28 cellular contexts compared by ENCODE assay signal in the genomic region with DNA sequence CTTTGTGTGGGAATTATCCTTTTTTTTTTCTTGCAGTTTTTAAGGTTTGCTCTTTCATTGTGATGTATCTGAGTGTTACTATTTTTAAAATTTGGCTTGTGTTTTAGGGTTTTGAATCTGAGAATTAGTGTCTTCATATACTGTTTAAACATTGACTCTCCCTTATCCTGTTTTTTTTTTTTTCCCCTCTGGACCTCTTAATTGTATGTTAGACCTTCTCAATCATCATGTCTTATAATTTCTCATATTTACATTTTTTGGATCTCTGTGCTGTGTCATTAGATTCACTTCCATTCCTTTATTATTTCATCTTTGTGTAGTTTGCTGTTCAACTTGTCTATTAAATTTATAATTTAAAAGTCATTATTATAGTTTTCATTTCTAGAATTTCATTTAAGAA.
"Had no signal": no experiment of that assay in that cellular context is flagged by ENCODE, and none has a peak within 500 bp of the region (broad histone marks: within the 10 kb centered on the region; RNA-seq: fewer than 3 reads in every experiment).

No MANE protein-coding gene starts in this region.

- ATAC-seq: activated CD4-positive, alpha-beta T cell treated with anti-CD3 and anti-CD28 coated beads for 36 hours; activated CD8-positive, alpha-beta memory T cell treated with anti-CD3 and anti-CD28 coated beads, Interleukin-2, amount 10 ng/mL, durations not matched to agents 7 days and 5 days; activated CD8-positive, alpha-beta T cell treated with anti-CD3 and anti-CD28 coated beads, Interleukin-2, amount 10 ng/mL, durations not matched to agents 7 days and 5 days; activated naive CD8-positive, alpha-beta T cell treated with anti-CD3 and anti-CD28 coated beads, Interleukin-2, amount 50 U/mL, for 24 hours; activated T-cell treated with anti-CD3 and anti-CD28 coated beads, Interleukin-2, amount 50 U/mL, for 4 hours; body of pancreas; esophagus mucosa; T-cell had no signal

- H3K9me3 ChIP-seq: adrenal gland, body of pancreas, colonic mucosa had no signal

- H3K4me3 ChIP-seq: adrenal gland, body of pancreas, colonic mucosa had no signal

- H3K9me3 Mint-ChIP-seq: activated CD4-positive, alpha-beta T cell treated with anti-CD3 and anti-CD28 coated beads, Interleukin-2, amount 10 ng/mL, durations not matched to agents 7 days and 5 days; activated naive CD4-positive, alpha-beta T cell treated with anti-CD3 and anti-CD28 coated beads for 36 hours; activated naive CD4-positive, alpha-beta T cell treated with anti-CD3 and anti-CD28 coated beads, Interleukin-2, amount 50 U/mL, for 24 hours; activated naive CD8-positive, alpha-beta T cell treated with anti-CD3 and anti-CD28 coated beads, Interleukin-2, amount 50 U/mL, for 24 hours; activated T-helper 2 cell treated with anti-CD3 and anti-CD28 coated beads, Interferon-gamma antibody, Interleukin-2, Interleukin-4, amounts not matched to agents 10 μg/mL and 5 μg/mL and 100 μg/mL, durations not matched to agents 14 hours and 24 hours and 36 hours; T-helper 1 cell treated with Interleukin-12 subunit alpha and Interleukin-12 subunit beta and Interleukin-4 antibody, amounts not matched to agents 30 μg/mL and 1 μg/mL, for 36 hours had no signal

- H3K4me1 ChIP-seq: colonic mucosa had no signal

- H3K27me3 Mint-ChIP-seq: activated CD4-positive, alpha-beta T cell treated with anti-CD3 and anti-CD28 coated beads for 36 hours; activated CD4-positive, alpha-beta T cell treated with anti-CD3 and anti-CD28 coated beads, Interleukin-2, amount 10 ng/mL, durations not matched to agents 7 days and 5 days; activated CD8-positive, alpha-beta memory T cell treated with anti-CD3 and anti-CD28 coated beads, Interleukin-2, amount 10 ng/mL, durations not matched to agents 7 days and 5 days; activated naive CD4-positive, alpha-beta T cell treated with anti-CD3 and anti-CD28 coated beads, Interleukin-2, amount 50 U/mL, for 24 hours; activated naive CD8-positive, alpha-beta T cell treated with anti-CD3 and anti-CD28 coated beads for 36 hours; activated naive CD8-positive, alpha-beta T cell treated with anti-CD3 and anti-CD28 coated beads, Interleukin-2, amount 50 U/mL, for 24 hours; T-cell had no signal

- H3K27ac Mint-ChIP-seq: activated CD4-positive, alpha-beta T cell treated with anti-CD3 and anti-CD28 coated beads for 36 hours; activated CD4-positive, alpha-beta T cell treated with anti-CD3 and anti-CD28 coated beads, Interleukin-2, amount 10 ng/mL, durations not matched to agents 7 days and 5 days; activated CD8-positive, alpha-beta memory T cell treated with anti-CD3 and anti-CD28 coated beads, Interleukin-2, amount 10 ng/mL, durations not matched to agents 7 days and 5 days; activated CD8-positive, alpha-beta T cell treated with anti-CD3 and anti-CD28 coated beads, Interleukin-2, amount 10 ng/mL, durations not matched to agents 7 days and 5 days; activated naive CD4-positive, alpha-beta T cell treated with anti-CD3 and anti-CD28 coated beads for 36 hours; T-cell; T-helper 1 cell treated with Interleukin-12 subunit alpha and Interleukin-12 subunit beta and Interleukin-4 antibody, amounts not matched to agents 30 μg/mL and 1 μg/mL, for 36 hours had no signal

- H3K4me3 Mint-ChIP-seq: activated CD4-positive, alpha-beta T cell treated with anti-CD3 and anti-CD28 coated beads for 36 hours; activated CD4-positive, alpha-beta T cell treated with anti-CD3 and anti-CD28 coated beads, Interleukin-2, amount 10 ng/mL, durations not matched to agents 7 days and 5 days; activated CD8-positive, alpha-beta memory T cell treated with anti-CD3 and anti-CD28 coated beads, Interleukin-2, amount 10 ng/mL, durations not matched to agents 7 days and 5 days; activated CD8-positive, alpha-beta T cell treated with anti-CD3 and anti-CD28 coated beads, Interleukin-2, amount 10 ng/mL, durations not matched to agents 7 days and 5 days; activated naive CD4-positive, alpha-beta T cell treated with anti-CD3 and anti-CD28 coated beads for 36 hours; activated naive CD4-positive, alpha-beta T cell treated with anti-CD3 and anti-CD28 coated beads, Interleukin-2, amount 50 U/mL, for 24 hours; activated naive CD8-positive, alpha-beta T cell treated with anti-CD3 and anti-CD28 coated beads for 36 hours; activated naive CD8-positive, alpha-beta T cell treated with anti-CD3 and anti-CD28 coated beads, Interleukin-2, amount 50 U/mL, for 24 hours; activated T-cell treated with anti-CD3 and anti-CD28 coated beads, Interleukin-2, amount 50 U/mL, for 4 hours; T-cell; T-helper 1 cell treated with Interleukin-12 subunit alpha and Interleukin-12 subunit beta and Interleukin-4 antibody, amounts not matched to agents 30 μg/mL and 1 μg/mL, for 36 hours had no signal

- DNase-seq: activated CD4-positive, alpha-beta T cell treated with anti-CD3 and anti-CD28 coated beads for 36 hours; activated CD4-positive, alpha-beta T cell treated with anti-CD3 and anti-CD28 coated beads, Interleukin-2, amount 10 ng/mL, durations not matched to agents 7 days and 5 days; activated CD4-positive, alpha-beta T cell treated with anti-CD3 and anti-CD28 coated beads, Interleukin-2, amount 50 U/mL, for 48 hours; activated CD4-positive, CD25-positive, alpha-beta regulatory T cell; activated CD4-positive, CD25-positive, alpha-beta regulatory T cell treated with anti-CD3 and anti-CD28 coated beads, Interleukin-2, amount 50 U/mL, for 72 hours; activated CD8-positive, alpha-beta memory T cell treated with anti-CD3 and anti-CD28 coated beads, Interleukin-2, amount 10 ng/mL, durations not matched to agents 7 days and 5 days; activated CD8-positive, alpha-beta memory T cell treated with anti-CD3 and anti-CD28 coated beads, Interleukin-2, amount 50 U/mL, for 4 hours; activated CD8-positive, alpha-beta T cell treated with anti-CD3 and anti-CD28 coated beads, Interleukin-2, amount 10 ng/mL, durations not matched to agents 7 days and 5 days; activated effector memory CD4-positive, alpha-beta T cell treated with anti-CD3 and anti-CD28 coated beads, Interleukin-2, amount 50 U/mL, for 16 hours; activated naive CD8-positive, alpha-beta T cell treated with anti-CD3 and anti-CD28 coated beads for 36 hours; activated naive CD8-positive, alpha-beta T cell treated with anti-CD3 and anti-CD28 coated beads, Interleukin-2, amount 50 U/mL, for 24 hours; activated T-cell treated with anti-CD3 and anti-CD28 coated beads, Interleukin-2, amount 50 U/mL, for 4 hours; adrenal gland; amygdala; aorta; body of pancreas; caudate nucleus; cerebellar nuclear complex; colonic mucosa; effector CD8-positive, alpha-beta T cell; foreskin fibroblast; head of caudate nucleus; T-cell had no signal

- H3K36me3 ChIP-seq: adrenal gland, colonic mucosa had no signal

- H3K27ac ChIP-seq: adrenal gland, body of pancreas, colonic mucosa had no signal
